ENCODE assay signal across 10 cellular contexts in the genomic region with DNA sequence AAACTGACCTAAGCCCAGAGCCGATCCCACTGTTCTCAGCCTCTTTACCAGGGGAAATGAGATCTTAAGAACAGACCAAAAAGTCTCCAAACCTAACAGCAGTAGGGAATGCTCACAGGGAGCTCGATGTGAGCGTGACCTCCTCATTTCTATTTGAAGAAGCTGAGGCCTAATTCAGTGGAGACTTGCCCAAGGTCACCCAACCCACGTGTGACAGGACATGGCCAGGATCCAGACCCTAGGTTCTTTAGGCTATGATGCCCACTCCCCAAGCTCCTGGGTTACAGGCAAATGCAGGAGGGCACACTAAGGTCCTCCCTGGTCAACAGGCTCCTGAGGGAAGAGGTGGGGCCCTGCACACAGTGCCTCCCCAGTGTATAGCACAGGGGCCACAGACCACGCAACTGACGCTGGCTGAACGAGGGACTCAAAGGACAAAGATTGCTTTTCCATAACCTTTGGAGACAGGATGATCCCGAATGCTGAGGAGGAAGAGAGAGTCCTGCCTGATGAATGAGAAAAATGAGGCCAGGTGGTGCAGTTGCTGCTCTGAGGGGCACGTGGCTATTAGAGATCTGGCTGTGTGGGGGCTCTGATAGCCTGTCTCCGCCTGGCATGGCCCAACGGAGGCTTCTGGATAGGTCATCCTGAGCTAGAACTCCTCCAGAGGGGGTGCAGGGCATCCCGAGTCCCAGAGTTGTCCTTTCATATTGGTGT. TPM values are rescaled to one million over a fixed set of nuclear protein-coding genes. Genes with fewer than 3 reads are reported as not detected.
A peak's percentile ranks its signal among the peaks of the same experiment; 100 is the strongest.
DNase-seq lines count a peak whose midpoint lies in the region; ATAC-seq, FAIRE-seq and TF ChIP-seq lines count a peak whose summit lies in the region.
"Had no signal": no experiment of that assay in that cellular context is flagged by ENCODE, and none has a peak within 500 bp of the region (broad histone marks: within the 10 kb centered on the region; RNA-seq: fewer than 3 reads in every experiment).

No MANE protein-coding gene starts in this region.

- H3K36me3 ChIP-seq in GM12878 (ENCODE audit: control insufficient read depth in 2 of 2, insufficient read depth in 2 of 2, low read length in 1 of 2) (peaks cover 24 to 28% of the 10 kb centered on the region in 2 experiments), lung (ENCODE audit: control insufficient read depth in 2 of 2, insufficient read depth in 2 of 2, low read length in 2 of 2) (peaks cover 0 to 13% of the 10 kb centered on the region in 2 donors), thoracic aorta (no peaks in the 10 kb centered on the region)

- peaks cover 48% of the 10 kb centered on the region for H3K36me3 Mint-ChIP-seq in activated CD4-positive, alpha-beta T cell treated with anti-CD3 and anti-CD28 coated beads, Interleukin-2, amount 10 ng/mL, durations not matched to agents 7 days and 5 days (ENCODE audit: low read depth)

- H3K4me1 ChIP-seq in GM12878 (ENCODE audit: control insufficient read depth, insufficient read depth, low read length) (peaks cover 72% of the 10 kb centered on the region), lung (ENCODE audit: control insufficient read depth in 2 of 2, insufficient read depth in 2 of 2, low read length in 2 of 2) (peaks cover 24 to 41% of the 10 kb centered on the region in 2 donors), thoracic aorta (ENCODE audit: control insufficient read depth in 1 of 2, low read depth in 2 of 2) (peaks cover 57 to 95% of the 10 kb centered on the region in 2 donors)

- FAIRE-seq in GM12878 (lab: Jason Lieb, UNC), result no peak

- in situ Hi-C loops in GM12878 (cut with MboI), result no loop called here

- no peak overlapping the region for H3K4me3 Mint-ChIP-seq in activated CD4-positive, alpha-beta T cell treated with anti-CD3 and anti-CD28 coated beads, Interleukin-2, amount 10 ng/mL, durations not matched to agents 7 days and 5 days

- no peak overlapping the region for H3K4me2 ChIP-seq in GM12878 (ENCODE audit: control insufficient read depth, insufficient read depth)

- TF ChIP-seq CTCF in GM12878 (IDR thresholded peaks at IDR 0.05 in 2 of 3, conservative IDR thresholded peaks at IDR 0.05 in 1 of 3; ENCODE audit: control insufficient read depth in 2 of 3, extremely low read depth in 1 of 3, insufficient read depth in 1 of 3, low read depth in 3 of 3, low read length in 3 of 3) (no peak), lung (IDR thresholded peaks at IDR 0.05; ENCODE audit: control extremely low read depth, extremely low read depth) (no peak), thoracic aorta (IDR thresholded peaks at IDR 0.05) (no peak)

- H3K27me3 ChIP-seq in GM12878 (replicated peaks in 1 of 2; ENCODE audit: control insufficient read depth in 2 of 2, insufficient read depth in 2 of 2, low read length in 1 of 2), result no peaks in the 10 kb centered on the region
- no peaks in the 10 kb centered on the region for H3K27me3 ChIP-seq in lung (ENCODE audit: control insufficient read depth, insufficient read depth)
- H3K27me3 ChIP-seq in thoracic aorta (replicated peaks; ENCODE audit: insufficient read depth), result no peaks in the 10 kb centered on the region

- peaks cover 70% of the 10 kb centered on the region for H3K79me2 ChIP-seq in GM12878 (ENCODE audit: control insufficient read depth, insufficient read depth, low read length)

- peak overlapping the region; percentile 62 for H3K27ac Mint-ChIP-seq in activated CD4-positive, alpha-beta T cell treated with anti-CD3 and anti-CD28 coated beads, Interleukin-2, amount 10 ng/mL, durations not matched to agents 7 days and 5 days

- BruUV-seq in GM12878 (replicated peaks; lab: Mats Ljungman, UMichigan), result no TSS peak

- ATAC-seq in GM12878, result no peak
- ATAC-seq in lung (ENCODE audit: insufficient read depth, low FRiP score), result no peak
- no peak for ATAC-seq in thoracic aorta (ENCODE audit: insufficient number of reproducible peaks, low FRiP score, low read depth)
- ATAC-seq in HG03432 (IDR thresholded peaks at IDR 0.05; ENCODE audit: unreplicated experiment), result no peak

- POLR2A ChIA-PET in activated CD4-positive, alpha-beta T cell treated with anti-CD3 and anti-CD28 coated beads, Interleukin-2, amount 10 ng/mL, durations not matched to agents 7 days and 5 days (lab: Charles Lee), result no interaction called here
- POLR2A ChIA-PET in GM12878 (lab: Charles Lee), result interaction anchor here (0.5 to 7.1 kb wide), 4 partner anchors 9 to 36 kb away, joined by 3 to 62 read pairs (median 15); no protein-coding TSS in a partner anchor

- CTCF ChIA-PET in activated CD4-positive, alpha-beta T cell treated with anti-CD3 and anti-CD28 coated beads, Interleukin-2, amount 10 ng/mL, durations not matched to agents 7 days and 5 days (lab: Charles Lee), result interaction anchor here (0.6 to 2.9 kb wide), 12 partner anchors 9 to 812 kb away, joined by 3 to 13 read pairs (median 4); no protein-coding TSS in a partner anchor
- CTCF ChIA-PET in GM12878 (lab: Yijun Ruan, JAX), result interaction anchor here (0.6 to 5.3 kb wide), 12 partner anchors 16 to 95 kb away, joined by 3 to 38 read pairs (median 6); a partner anchor contains a TSS

- WGBS in GM12878 (ENCODE audit: insufficient coverage, insufficient replicate concordance, low lambda C conversion rate, missing lambda C conversion rate), result 87% methylated on average over 12 of the region's 12 CpGs
- WGBS in lung, 2 donors, result 72 to 78% methylated on average over 12 of the region's 12 CpGs

- H3K9me3 Mint-ChIP-seq in activated CD4-positive, alpha-beta T cell treated with anti-CD3 and anti-CD28 coated beads, Interleukin-2, amount 10 ng/mL, durations not matched to agents 7 days and 5 days, result no peaks in the 10 kb centered on the region

- no peak for TF ChIP-seq EP300 in GM12878 (IDR thresholded peaks at IDR 0.05; ENCODE audit: borderline replicate concordance in 1 of 2, control insufficient read depth in 1 of 2, low read depth in 2 of 2, low read length in 2 of 2)

- no peaks in the 10 kb centered on the region; the same call in 2 of the 3 replicates for H3K9me3 ChIP-seq in GM12878 (replicated peaks; ENCODE audit: control insufficient read depth, insufficient read depth, low read length)
- no peaks in the 10 kb centered on the region for H3K9me3 ChIP-seq in lung (ENCODE audit: control insufficient read depth in 2 of 2, insufficient read depth in 1 of 2, low read length in 1 of 2)
- H3K9me3 ChIP-seq in thoracic aorta, result no peaks in the 10 kb centered on the region

- H3K4me1 Mint-ChIP-seq in activated CD4-positive, alpha-beta T cell treated with anti-CD3 and anti-CD28 coated beads, Interleukin-2, amount 10 ng/mL, durations not matched to agents 7 days and 5 days, result peaks cover 73% of the 10 kb centered on the region

- H3K9ac ChIP-seq in GM12878 (ENCODE audit: control insufficient read depth, insufficient read depth, low read length), result no peak overlapping the region

- no peaks in the 10 kb centered on the region for H4K20me1 ChIP-seq in GM12878 (ENCODE audit: control insufficient read depth, insufficient read depth)

- no peak for TF ChIP-seq RAD21 in GM12878 (IDR thresholded peaks at IDR 0.05; ENCODE audit: insufficient read depth, low read depth, low read length)

- H3K27me3 Mint-ChIP-seq in activated CD4-positive, alpha-beta T cell treated with anti-CD3 and anti-CD28 coated beads, Interleukin-2, amount 10 ng/mL, durations not matched to agents 7 days and 5 days, result no peaks in the 10 kb centered on the region

- no peak for DNase-seq in activated CD4-positive, alpha-beta T cell treated with anti-CD3 and anti-CD28 coated beads, Interleukin-2, amount 10 ng/mL, durations not matched to agents 7 days and 5 days
- DNase-seq in activated CD4-positive, alpha-beta T cell treated with anti-CD3 and anti-CD28 coated beads for 1 hour, result no peak
- DNase-seq in GM12878 (ENCODE audit: low read depth, low spot score) (no peak), lung (ENCODE audit: low spot score) (no peak), thoracic aorta (ENCODE audit: low spot score) (no peak), hypothalamus (lab: John Stamatoyannopoulos, UW) (no peak), SK-N-DZ (ENCODE audit: low spot score) (no peak)
- DNase-seq: NCI-H2081 had no signal

- SMC1A ChIA-PET in GM12878 (lab: Charles Lee; ENCODE audit: uncharacterized antibody, unreplicated experiment), result interaction anchor here (0.7 to 5.7 kb wide), 10 partner anchors 10 to 96 kb away, joined by 3 to 153 read pairs (median 8); a partner anchor contains a TSS

- H3K4me3 ChIP-seq in GM12878, result no peak overlapping the region
- H3K4me3 ChIP-seq in lung, result no peak overlapping the region
- H3K4me3 ChIP-seq in thoracic aorta, result no peak overlapping the region

- RAD21 ChIA-PET in GM12878 (lab: Charles Lee; ENCODE audit: unreplicated experiment), result interaction anchor here (1.0 to 5.7 kb wide), 9 partner anchors 10 to 94 kb away, joined by 3 to 44 read pairs (median 5); a partner anchor contains a TSS

- no peak overlapping the region for H2AFZ ChIP-seq in GM12878 (ENCODE audit: control insufficient read depth, low read depth, low read length)

- TF ChIP-seq POLR2A in GM12878 (IDR thresholded peaks at IDR 0.05; ENCODE audit: low read depth, low read length), result no peak

- intact Hi-C loops in GM12878 (cut with micrococcal nuclease; ENCODE audit: unreplicated experiment), result no loop called here

- H3K27ac ChIP-seq in GM12878 (ENCODE audit: control insufficient read depth, insufficient read depth) (peak overlapping the region; percentile 42), lung (ENCODE audit: low read depth in 1 of 2, low read length in 1 of 2) (peak overlapping the region; percentile 84 to 93), thoracic aorta (peak overlapping the region; percentile 65 to 89)

RNA-seq across cellular contexts. Expression of a gene that starts 24.0 kb away (rescaled TPM):
- total RNA-seq in activated CD4-positive, alpha-beta T cell treated with anti-CD3 and anti-CD28 coated beads, Interleukin-2, amount 10 ng/mL, durations not matched to agents 7 days and 5 days, result 10 to 100 TPM; 25.8 to 26.0 TPM
- total RNA-seq in GM12878 (2013; cell fraction: nucleolus; rRNA removed), result 26.9 and 29.0 TPM in 2 replicates
- total RNA-seq in GM12878 (2014; rRNA removed) (18.0 and 21.2 TPM in 2 replicates), GM12878 (2014; rRNA removed; fragmentation: Illumina TruSeq; extraction: Trizol) (7.5 and 9.3 TPM in 2 replicates), GM12878 (2021) (33.3 and 35.9 TPM in 2 replicates), lung (10 to 100 TPM in 1 of 2 donors, 1 to 10 TPM in 1; 5.9 to 13.5 TPM), thoracic aorta (10 to 100 TPM; 10.1 to 10.7 TPM)
- 7.5 TPM for polyA plus RNA-seq in GM12878 (2011; ENCODE audit: low read depth)
- polyA plus RNA-seq in GM12878 (2011; rRNA removed) (4.8 and 12.4 TPM in 2 replicates), GM12878 (2014; fragmentation: Illumina TruSeq; extraction: Trizol) (6.7 and 18.2 TPM in 2 replicates), GM12878 (2014; fragmentation: Nextera tagmentation; extraction: Ambion mirVana) (1 to 10 TPM; 2.1 to 4.5 TPM), GM12878 (2014; rRNA removed) (23.9 and 24.4 TPM in 2 replicates), GM12878 (2016; fragmentation: Nextera tagmentation; extraction: Ambion mirVana) (10 to 100 TPM; 23.2 to 25.1 TPM), lung (1 to 10 TPM; 6.4 to 9.2 TPM)
- polyA plus RNA-seq in GM12878 (2011; cell fraction: cytosol; rRNA removed), result 16.6 and 19.6 TPM in 2 replicates
- polyA plus RNA-seq in GM12878 (2011; cell fraction: nucleus; rRNA removed), result 24.6 and 35.3 TPM in 2 replicates
- 17.1 and 17.4 TPM in 2 replicates for polyA plus RNA-seq in GM12878 (2012)
- 9.2 and 17.2 TPM in 2 replicates for polyA minus RNA-seq in GM12878 (2011; rRNA and poly(A)+ RNA removed)
- 6.3 and 8.7 TPM in 2 replicates for polyA minus RNA-seq in GM12878 (2011; cell fraction: cytosol; rRNA and poly(A)+ RNA removed)
- polyA minus RNA-seq in GM12878 (2011; cell fraction: nucleus; rRNA and poly(A)+ RNA removed), result 5.9 and 10.3 TPM in 2 replicates
- 3.2 and 3.7 TPM in 2 replicates for polyA plus RNA-seq in SK-N-DZ (2014; cell fraction: cytosol; rRNA removed)
- polyA plus RNA-seq in SK-N-DZ (2014; cell fraction: nucleus; rRNA removed), result 6.2 and 10.1 TPM in 2 replicates

RNA-seq across cellular contexts. Expression of a gene that starts 31.0 kb away (rescaled TPM):
- under 1 TPM; 0.27 to 0.67 TPM for total RNA-seq in activated CD4-positive, alpha-beta T cell treated with anti-CD3 and anti-CD28 coated beads, Interleukin-2, amount 10 ng/mL, durations not matched to agents 7 days and 5 days
- 0.24 TPM in 1 of 2 replicates, not detected in the other for total RNA-seq in GM12878 (2013; cell fraction: nucleolus; rRNA removed)
- 0.11 TPM in 1 of 2 replicates, not detected in the other for total RNA-seq in GM12878 (2014; rRNA removed)
- total RNA-seq in GM12878 (2014; rRNA removed; fragmentation: Illumina TruSeq; extraction: Trizol), result not detected in 2 replicates
- 0.13 and 0.21 TPM in 2 replicates for total RNA-seq in GM12878 (2021)
- 0.24 TPM for polyA plus RNA-seq in GM12878 (2011; ENCODE audit: low read depth)
- 0.03 TPM in 1 of 2 replicates, not detected in the other for polyA plus RNA-seq in GM12878 (2011; rRNA removed)
- polyA plus RNA-seq in GM12878 (2011; cell fraction: cytosol; rRNA removed), result not detected in 2 replicates
- polyA plus RNA-seq in GM12878 (2011; cell fraction: nucleus; rRNA removed), result 0.06 and 0.10 TPM in 2 replicates
- polyA plus RNA-seq in GM12878 (2012), result 0.29 and 0.32 TPM in 2 replicates
- polyA plus RNA-seq in GM12878 (2014; fragmentation: Illumina TruSeq; extraction: Trizol), result not detected in 2 replicates
- under 1 TPM; 0.11 to 0.13 TPM for polyA plus RNA-seq in GM12878 (2014; fragmentation: Nextera tagmentation; extraction: Ambion mirVana)
- 0.06 TPM in 1 of 2 replicates, not detected in the other for polyA plus RNA-seq in GM12878 (2014; rRNA removed)
- polyA plus RNA-seq in GM12878 (2016; fragmentation: Nextera tagmentation; extraction: Ambion mirVana), result under 1 TPM in 1 of 2 experiments, not detected in 1; 0.35 TPM
- polyA minus RNA-seq in GM12878 (2011; rRNA and poly(A)+ RNA removed), result not detected in 2 replicates
- polyA minus RNA-seq in GM12878 (2011; cell fraction: cytosol; rRNA and poly(A)+ RNA removed), result not detected in 2 replicates
- polyA minus RNA-seq in GM12878 (2011; cell fraction: nucleus; rRNA and poly(A)+ RNA removed), result not detected in 2 replicates
- total RNA-seq in lung, result under 1 TPM in 1 of 2 donors, not detected in 1; 0.21 TPM
- polyA plus RNA-seq in lung, result under 1 TPM; 0.08 to 0.40 TPM
- total RNA-seq in thoracic aorta, result not detected
- polyA plus RNA-seq in SK-N-DZ (2014; cell fraction: cytosol; rRNA removed), result not detected in 2 replicates
- polyA plus RNA-seq in SK-N-DZ (2014; cell fraction: nucleus; rRNA removed), result not detected in 2 replicates
- total RNA-seq: pulmonary artery endothelial cell had no signal
